In the genomic region with DNA sequence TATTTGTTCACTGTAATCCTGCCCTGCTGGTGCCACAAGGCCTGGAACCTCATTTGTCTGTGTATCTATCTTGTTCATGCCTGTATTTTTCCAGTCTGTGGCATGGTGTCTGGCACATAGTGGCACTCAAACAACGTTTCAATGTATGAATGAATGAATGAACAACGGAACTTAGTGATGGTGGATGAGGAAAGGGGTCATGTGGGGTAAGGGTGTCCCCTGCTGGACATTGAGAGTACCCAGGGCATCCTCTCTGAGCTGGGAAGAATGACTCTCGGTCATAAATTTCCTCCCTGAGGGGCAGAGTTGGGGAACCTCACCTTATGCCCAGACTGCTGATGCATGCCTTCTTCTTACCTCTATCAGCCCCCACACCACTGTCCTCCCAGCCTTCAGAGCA, we compare ENCODE assay signal across 9 cellular contexts.
DNase-seq lines count a peak whose midpoint lies in the region; ATAC-seq and TF ChIP-seq lines count a peak whose summit lies in the region.
"Had no signal": no experiment of that assay in that cellular context is flagged by ENCODE, and none has a peak within 500 bp of the region (broad histone marks: within the 10 kb centered on the region; RNA-seq: fewer than 3 reads in every experiment).

No MANE protein-coding gene starts in this region.

- no peak overlapping the region for H3K4me3 ChIP-seq in fibroblast of mammary gland (ENCODE audit: control insufficient read depth, low read depth, low read length)
- H3K4me3 ChIP-seq: BLaER1 had no signal

- no peak for ATAC-seq in HG02610 (IDR thresholded peaks at IDR 0.05; ENCODE audit: unreplicated experiment)
- ATAC-seq in HG02938 (IDR thresholded peaks at IDR 0.05; ENCODE audit: unreplicated experiment) = no peak

- TF ChIP-seq CTCF in fibroblast of mammary gland (conservative IDR thresholded peaks at IDR 0.05; ENCODE audit: control insufficient read depth, insufficient read depth, low read depth, low read length) = peak; percentile 98

- DNase-seq in DMS53 (lab: John Stamatoyannopoulos, UW) (peak; percentile 65), DMS53 treated with DMSO at 0.1 percent for 48 hours (lab: John Stamatoyannopoulos, UW; ENCODE audit: unreplicated experiment) (no peak), HuH-7 (ENCODE audit: low spot score) (peak; percentile 54), UCSD-AML1 (lab: John Stamatoyannopoulos, UW; ENCODE audit: unreplicated experiment) (peak; percentile 49), fibroblast of mammary gland (ENCODE audit: low read depth) (peak; percentile 70)
- peak; percentile 54 for DNase-seq in stimulated activated CD8-positive, alpha-beta memory T cell treated with anti-CD3 and anti-CD28 coated beads, Interleukin-4, amount 100 ng/mL, for 48 hours
